ENCODE assay signal across 16 cellular contexts in genomic region chr7:150372271-150373048, GRCh38. TPM values are rescaled to one million over a fixed set of nuclear protein-coding genes. Genes with fewer than 3 reads are reported as not detected.
DNase-seq lines count a peak whose midpoint lies in the region; ATAC-seq and TF ChIP-seq lines count a peak whose summit lies in the region.
"Had no signal": no experiment of that assay in that cellular context is flagged by ENCODE, and none has a peak within 500 bp of the region (broad histone marks: within the 10 kb centered on the region; RNA-seq: fewer than 3 reads in every experiment).

No MANE protein-coding gene starts in this region.

- no peaks in the 10 kb centered on the region for H3K9me3 ChIP-seq in Loucy (ENCODE audit: insufficient read depth, low read depth, low read length)

- peaks cover 6% of the 10 kb centered on the region for H3K27me3 ChIP-seq in Loucy (ENCODE audit: insufficient read depth, low read length, poor library complexity, severe bottlenecking)

- intact Hi-C loops in left colon (cut with DNase I, micrococcal nuclease): no loop called here

- H3K9ac ChIP-seq in Loucy (ENCODE audit: low read depth, low read length, poor library complexity, severe bottlenecking): peak overlapping the region; percentile 33

- peak; percentile 40 for ATAC-seq in left colon
- ATAC-seq in GM18505 (IDR thresholded peaks at IDR 0.05; ENCODE audit: unreplicated experiment): no peak
- ATAC-seq: Panc1, T-cell had no signal

- peak overlapping the region; percentile 57 for H3K4me2 ChIP-seq in Loucy (ENCODE audit: low read depth, low read length, poor library complexity, severe bottlenecking)

- H3F3A ChIP-seq in Loucy (ENCODE audit: low read depth): 0 out of 2 replicates have a peak, but pooled peaks cover 4% of the 10 kb centered on the region

- no peak for TF ChIP-seq CTCF in Loucy (conservative IDR thresholded peaks at IDR 0.05; ENCODE audit: low read length)
- TF ChIP-seq CTCF in foreskin fibroblast (IDR thresholded peaks at IDR 0.05; ENCODE audit: low read depth, low read length): no peak

- H3K9me2 ChIP-seq in Loucy (replicated peaks; ENCODE audit: low read depth, low read length): no peaks in the 10 kb centered on the region

- H3K4me1 ChIP-seq in Loucy (ENCODE audit: insufficient read depth, low read length, poor library complexity, severe bottlenecking): peaks cover 37% of the 10 kb centered on the region

- no peak overlapping the region for H2AFZ ChIP-seq in Loucy (ENCODE audit: low read length)

- H3K4me3 ChIP-seq in Loucy (ENCODE audit: low read length, poor library complexity, severe bottlenecking) (peak overlapping the region; percentile 17), skin epidermis (no peak overlapping the region), foreskin fibroblast (ENCODE audit: low read depth in 1 of 2, low read length in 2 of 2) (no peak overlapping the region)

- H3K27ac ChIP-seq in skin epidermis: peak overlapping the region in 15 of 21 experiments; percentile 2 to 70 (median 47)

- peaks cover 71% of the 10 kb centered on the region for H3K79me2 ChIP-seq in Loucy (ENCODE audit: insufficient read depth, low read length)

- peaks cover 19% of the 10 kb centered on the region; the same call in 1 of the 2 replicates for H3K36me3 ChIP-seq in Loucy (ENCODE audit: insufficient read depth, low read length)

- TF ChIP-seq POLR2A in GM19099 (IDR thresholded peaks at IDR 0.05; ENCODE audit: extremely low read depth, insufficient read length, low read depth) (peak; percentile 13), GM18505 (IDR thresholded peaks at IDR 0.05; ENCODE audit: borderline replicate concordance, extremely low read depth, insufficient read depth, insufficient read length) (no peak)

- DNase-seq in left colon (peak; percentile 56 to 80), NOMO-1 (lab: John Stamatoyannopoulos, UW; ENCODE audit: unreplicated experiment in 2 of 2) (no peak), foreskin fibroblast (no peak)
- DNase-seq: activated T-cell treated with anti-CD3 and anti-CD28 coated beads, Interleukin-2, amount 50 U/mL, for 48 hours; CD4-positive, CD25-positive, alpha-beta regulatory T cell; effector CD8-positive, alpha-beta T cell; GDM1; NCI-H1417 treated with DMSO at 0.1 percent for 48 hours; NCI-H446; stimulated activated CD4-positive, alpha-beta T cell treated with anti-CD3 and anti-CD28 coated beads, Interleukin-4, amount 100 ng/mL, for 1 hour; T-cell had no signal

- H4K20me1 ChIP-seq in Loucy (ENCODE audit: insufficient read depth, low read length, poor library complexity, severe bottlenecking): peaks cover 53% of the 10 kb centered on the region

RNA-seq across cellular contexts. Expression of gene REPIN1, which starts 3.8 kb away (rescaled TPM):
- total RNA-seq in left colon: 100 to 1,000 TPM; 168 to 209 TPM

RNA-seq across cellular contexts. Expression of gene ZNF775, which starts 6.7 kb away (rescaled TPM):
- total RNA-seq in left colon: 1 to 10 TPM; 7.1 to 8.7 TPM

RNA-seq across cellular contexts. Expression of gene RARRES2, which starts 31.0 kb away (rescaled TPM):
- total RNA-seq in left colon: 100 to 1,000 TPM in 1 of 2 donors, 10 to 100 TPM in 1; 61.1 to 115 TPM
- total RNA-seq: CD4-positive, CD25-positive, alpha-beta regulatory T cell had no signal

RNA-seq across cellular contexts. Expression of gene ACTR3C, which starts 49.1 kb away (rescaled TPM):
- 10 to 100 TPM; 20.2 to 38.0 TPM for total RNA-seq in left colon

RNA-seq across cellular contexts. Expression of gene LRRC61, which starts 49.3 kb away (rescaled TPM):
- total RNA-seq in left colon: 10 to 100 TPM; 10.1 to 12.2 TPM

Comparison
In these comparisons a context has a peak if more than half of its experiments do, and no peak if none do; other contexts are left out.
1. DNase-seq: peak in left colon (2 of 2); none in NOMO-1 (0 of 2) and foreskin fibroblast (0 of 2).